In the genomic region with DNA sequence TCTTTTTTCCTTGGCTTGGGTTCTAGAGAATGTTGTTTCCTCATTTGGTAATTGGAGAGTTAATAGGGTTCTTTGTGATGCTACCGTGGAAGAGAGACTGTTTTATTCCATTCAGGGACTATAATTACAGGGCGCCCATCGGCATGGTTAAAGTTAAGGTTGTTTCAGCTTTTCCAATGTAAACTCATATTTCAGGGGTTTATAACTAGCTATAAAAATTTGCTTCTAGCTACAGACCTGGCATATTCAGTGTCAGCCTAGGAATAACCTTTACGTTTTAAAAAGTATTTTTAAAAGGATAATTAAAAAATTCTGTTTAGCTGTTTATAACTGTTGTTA, we compare ENCODE assay signal across 21 cellular contexts.
DNase-seq lines count a peak whose midpoint lies in the region; ATAC-seq, FAIRE-seq and TF ChIP-seq lines count a peak whose summit lies in the region.
"Had no signal": no experiment of that assay in that cellular context is flagged by ENCODE, and none has a peak within 500 bp of the region (broad histone marks: within the 10 kb centered on the region; RNA-seq: fewer than 3 reads in every experiment).

No MANE protein-coding gene starts in this region.

- H3K4me2 ChIP-seq in A549 = no peak overlapping the region
- H3K4me2 ChIP-seq in hepatocyte = peak overlapping the region; percentile 9
- H3K4me2 ChIP-seq: KMS-11 had no signal

- H3K36me3 ChIP-seq in hepatocyte (replicated peaks; ENCODE audit: insufficient read depth, low read depth) (no peaks in the 10 kb centered on the region), gastrocnemius medialis (no peaks in the 10 kb centered on the region)

- peaks cover 1% of the 10 kb centered on the region; the same call in 1 of the 3 replicates for H3K9me3 ChIP-seq in A549
- H3K9me3 ChIP-seq in hepatocyte (ENCODE audit: low read depth) = no peaks in the 10 kb centered on the region
- no peaks in the 10 kb centered on the region for H3K9me3 ChIP-seq in gastrocnemius medialis
- H3K9me3 ChIP-seq: esophagus muscularis mucosa had no signal

- TF ChIP-seq EP300 in A549 (IDR thresholded peaks at IDR 0.05) = no peak

- H3K27ac ChIP-seq in A549 = peak overlapping the region; percentile 78 to 80; a peak in 5 of 6 replicates
- H3K27ac ChIP-seq in hepatocyte = peak overlapping the region; percentile 63
- peak overlapping the region; percentile 33 to 52 (median 42) for H3K27ac ChIP-seq in gastrocnemius medialis
- H3K27ac ChIP-seq: KMS-11 had no signal

- peaks cover 27% of the 10 kb centered on the region for H3K36me3 Mint-ChIP-seq in activated T-cell treated with anti-CD3 and anti-CD28 coated beads, Interleukin-2, amount 50 U/mL, for 4 hours (ENCODE audit: insufficient read depth)
- H3K36me3 Mint-ChIP-seq: stimulated activated effector memory CD8-positive, alpha-beta T cell treated with anti-CD3 and anti-CD28 coated beads, Interleukin-12 subunit alpha, Interleukin-12 subunit beta, amount 100 ng/mL, for 72 hours had no signal

- TF ChIP-seq RAD21 in A549 (conservative IDR thresholded peaks at IDR 0.05 in 1 of 2, IDR thresholded peaks at IDR 0.05 in 1 of 2) = no peak

- H3K9me2 ChIP-seq in hepatocyte (replicated peaks; ENCODE audit: insufficient read depth) = no peaks in the 10 kb centered on the region

- POLR2A ChIA-PET in A549 (lab: Yijun Ruan, JAX) = no interaction called here

- FAIRE-seq in A549 (lab: Jason Lieb, UNC) = no peak
- FAIRE-seq: urothelium cell line had no signal

- no peaks in the 10 kb centered on the region for H3K27me3 Mint-ChIP-seq in activated T-cell treated with anti-CD3 and anti-CD28 coated beads, Interleukin-2, amount 50 U/mL, for 4 hours (ENCODE audit: low read depth)
- H3K27me3 Mint-ChIP-seq: CD4-positive, alpha-beta memory T cell; dendritic cell treated with granulocyte-macrophage colony-stimulating factor and Interleukin-4, amounts not matched to agents 40 ng/mL and 50 ng/mL, for 4 days; memory B cell; T-helper 17 cell had no signal

- WGBS in A549 (ENCODE audit: missing lambda C conversion rate) = 90% methylated on average over 4 of the region's 4 CpGs
- WGBS in hepatocyte (ENCODE audit: low lambda C conversion rate, missing lambda C conversion rate) = 47% methylated on average over 4 of the region's 4 CpGs

- H3K79me2 ChIP-seq in hepatocyte = peaks cover 16% of the 10 kb centered on the region

- H3K4me1 ChIP-seq in A549 = peaks cover 78% of the 10 kb centered on the region
- peaks cover 54% of the 10 kb centered on the region for H3K4me1 ChIP-seq in hepatocyte (ENCODE audit: insufficient read depth)
- peaks cover 55 to 58% of the 10 kb centered on the region in 2 donors for H3K4me1 ChIP-seq in gastrocnemius medialis

- intact Hi-C loops in gastrocnemius medialis (cut with DNase I; ENCODE audit: low total_unique reads) = no loop called here

- CTCF ChIA-PET in A549 (lab: Yijun Ruan, JAX) = interaction anchor here (1.4 to 2.1 kb wide), 3 partner anchors 13 to 38 kb away, joined by 3 to 5 read pairs (median 5); no protein-coding TSS in a partner anchor

- H2AFZ ChIP-seq in hepatocyte = no peak overlapping the region

- ATAC-seq in A549 (no peak), gastrocnemius medialis (no peak), HG03439 (IDR thresholded peaks at IDR 0.05; ENCODE audit: unreplicated experiment) (no peak)
- no peak for ATAC-seq in activated T-cell treated with anti-CD3 and anti-CD28 coated beads, Interleukin-2, amount 50 U/mL, for 4 hours
- ATAC-seq: stimulated activated effector memory CD8-positive, alpha-beta T cell treated with anti-CD3 and anti-CD28 coated beads, Interleukin-12 subunit alpha, Interleukin-12 subunit beta, amount 100 ng/mL, for 72 hours; T-helper 17 cell had no signal

- H3K4me3 ChIP-seq in A549 (no peak overlapping the region), hepatocyte (no peak overlapping the region), gastrocnemius medialis (peak overlapping the region in 1 of 4 donors; percentile 33)

- H4K20me1 ChIP-seq in hepatocyte (ENCODE audit: insufficient read depth, poor library complexity, severe bottlenecking) = no peaks in the 10 kb centered on the region

- H3K4me3 Mint-ChIP-seq in activated T-cell treated with anti-CD3 and anti-CD28 coated beads, Interleukin-2, amount 50 U/mL, for 4 hours = no peak overlapping the region
- H3K4me3 Mint-ChIP-seq: dendritic cell treated with granulocyte-macrophage colony-stimulating factor and Interleukin-4, amounts not matched to agents 40 ng/mL and 50 ng/mL, for 4 days; memory B cell; stimulated activated effector memory CD8-positive, alpha-beta T cell treated with anti-CD3 and anti-CD28 coated beads, Interleukin-12 subunit alpha, Interleukin-12 subunit beta, amount 100 ng/mL, for 72 hours; T-helper 17 cell had no signal

- no peaks in the 10 kb centered on the region for H3K27me3 ChIP-seq in hepatocyte
- no peaks in the 10 kb centered on the region for H3K27me3 ChIP-seq in gastrocnemius medialis
- H3K27me3 ChIP-seq: esophagus muscularis mucosa had no signal

- TF ChIP-seq CTCF in A549 (IDR thresholded peaks at IDR 0.05) (no peak), hepatocyte (IDR thresholded peaks at IDR 0.05; ENCODE audit: poor library complexity) (no peak), gastrocnemius medialis (IDR thresholded peaks at IDR 0.05 in 4 of 5, conservative IDR thresholded peaks at IDR 0.05 in 1 of 5) (no peak)

- DNase-seq in A549 (ENCODE audit: low read depth in 1 of 2, low spot score in 1 of 2) (no peak), NCI-H69 (lab: John Stamatoyannopoulos, UW) (peak; percentile 87), hepatocyte (ENCODE audit: low spot score) (no peak), gastrocnemius medialis (no peak), NCI-H524 treated with DMSO at 0.1 percent for 48 hours (lab: John Stamatoyannopoulos, UW) (no peak), NCI-H2171 (lab: John Stamatoyannopoulos, UW) (no peak)
- no peak for DNase-seq in activated T-cell treated with anti-CD3 and anti-CD28 coated beads, Interleukin-2, amount 50 U/mL, for 4 hours
- DNase-seq: activated CD4-positive, CD25-positive, alpha-beta regulatory T cell; activated effector memory CD4-positive, alpha-beta T cell treated with anti-CD3 and anti-CD28 coated beads, Interleukin-2, amount 50 U/mL, for 16 hours; CD4-positive, alpha-beta memory T cell; NCI-H1092 treated with DMSO at 0.1 percent for 48 hours; NCI-H446; SIG-M5; T-helper 17 cell had no signal

- TF ChIP-seq POLR2A in A549 (IDR thresholded peaks at IDR 0.05; ENCODE audit: low read length) = no peak
- TF ChIP-seq POLR2A in gastrocnemius medialis (IDR thresholded peaks at IDR 0.05) = no peak

- H3K9me3 Mint-ChIP-seq in activated T-cell treated with anti-CD3 and anti-CD28 coated beads, Interleukin-2, amount 50 U/mL, for 4 hours = no peaks in the 10 kb centered on the region
- H3K9me3 Mint-ChIP-seq: dendritic cell treated with granulocyte-macrophage colony-stimulating factor and Interleukin-4, amounts not matched to agents 40 ng/mL and 50 ng/mL, for 4 days; stimulated activated effector memory CD8-positive, alpha-beta T cell treated with anti-CD3 and anti-CD28 coated beads, Interleukin-12 subunit alpha, Interleukin-12 subunit beta, amount 100 ng/mL, for 72 hours had no signal

- H3K4me1 Mint-ChIP-seq in activated T-cell treated with anti-CD3 and anti-CD28 coated beads, Interleukin-2, amount 50 U/mL, for 4 hours (ENCODE audit: low read depth) = peaks cover 3% of the 10 kb centered on the region

- in situ Hi-C loops in gastrocnemius medialis (cut with MboI; ENCODE audit: low sequenced_read_pairs in 4 of 4) = no loop called here

TF ChIP-seq in A549, 52 proteins besides CTCF, POLR2A, EP300 and RAD21:
- TF ChIP-seq CHD4 (IDR thresholded peaks at IDR 0.05; ENCODE audit: borderline replicate concordance) (no peak), ZSCAN20 (CRISPR knock-in tag; IDR thresholded peaks at IDR 0.05) (no peak), CEBPB (IDR thresholded peaks at IDR 0.05) (no peak), NFE2L2 (conservative IDR thresholded peaks at IDR 0.05; ENCODE audit: low read length) (no peak)
- TF ChIP-seq, protein P1, sequence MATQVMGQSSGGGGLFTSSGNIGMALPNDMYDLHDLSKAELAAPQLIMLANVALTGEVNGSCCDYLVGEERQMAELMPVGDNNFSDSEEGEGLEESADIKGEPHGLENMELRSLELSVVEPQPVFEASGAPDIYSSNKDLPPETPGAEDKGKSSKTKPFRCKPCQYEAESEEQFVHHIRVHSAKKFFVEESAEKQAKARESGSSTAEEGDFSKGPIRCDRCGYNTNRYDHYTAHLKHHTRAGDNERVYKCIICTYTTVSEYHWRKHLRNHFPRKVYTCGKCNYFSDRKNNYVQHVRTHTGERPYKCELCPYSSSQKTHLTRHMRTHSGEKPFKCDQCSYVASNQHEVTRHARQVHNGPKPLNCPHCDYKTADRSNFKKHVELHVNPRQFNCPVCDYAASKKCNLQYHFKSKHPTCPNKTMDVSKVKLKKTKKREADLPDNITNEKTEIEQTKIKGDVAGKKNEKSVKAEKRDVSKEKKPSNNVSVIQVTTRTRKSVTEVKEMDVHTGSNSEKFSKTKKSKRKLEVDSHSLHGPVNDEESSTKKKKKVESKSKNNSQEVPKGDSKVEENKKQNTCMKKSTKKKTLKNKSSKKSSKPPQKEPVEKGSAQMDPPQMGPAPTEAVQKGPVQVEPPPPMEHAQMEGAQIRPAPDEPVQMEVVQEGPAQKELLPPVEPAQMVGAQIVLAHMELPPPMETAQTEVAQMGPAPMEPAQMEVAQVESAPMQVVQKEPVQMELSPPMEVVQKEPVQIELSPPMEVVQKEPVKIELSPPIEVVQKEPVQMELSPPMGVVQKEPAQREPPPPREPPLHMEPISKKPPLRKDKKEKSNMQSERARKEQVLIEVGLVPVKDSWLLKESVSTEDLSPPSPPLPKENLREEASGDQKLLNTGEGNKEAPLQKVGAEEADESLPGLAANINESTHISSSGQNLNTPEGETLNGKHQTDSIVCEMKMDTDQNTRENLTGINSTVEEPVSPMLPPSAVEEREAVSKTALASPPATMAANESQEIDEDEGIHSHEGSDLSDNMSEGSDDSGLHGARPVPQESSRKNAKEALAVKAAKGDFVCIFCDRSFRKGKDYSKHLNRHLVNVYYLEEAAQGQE (IDR thresholded peaks at IDR 0.05) = no peak
